ENCODE assay signal across 23 cellular contexts in genomic region chr5:24539625-24540024, GRCh38.
DNase-seq lines count a peak whose midpoint lies in the region; ATAC-seq and FAIRE-seq lines count a peak whose summit lies in the region.
"Had no signal": no experiment of that assay in that cellular context is flagged by ENCODE, and none has a peak within 500 bp of the region (broad histone marks: within the 10 kb centered on the region; RNA-seq: fewer than 3 reads in every experiment).

No MANE protein-coding gene starts in this region.

- no peak overlapping the region for H3K27ac Mint-ChIP-seq in activated naive CD8-positive, alpha-beta T cell treated with anti-CD3 and anti-CD28 coated beads for 36 hours
- H3K27ac Mint-ChIP-seq: activated T-helper 2 cell treated with anti-CD3 and anti-CD28 coated beads, Interferon-gamma antibody, Interleukin-2, Interleukin-4, amounts not matched to agents 10 μg/mL and 5 μg/mL and 100 μg/mL, durations not matched to agents 14 hours and 24 hours and 36 hours; B cell; stimulated activated naive CD8-positive, alpha-beta T cell treated with anti-CD3 and anti-CD28 coated beads, Interleukin-15, Interleukin-2, amounts not matched to agents 100 ng/mL and 50 ng/mL, for 24 hours; type B pancreatic cell had no signal

- no peaks in the 10 kb centered on the region for H3K9me3 Mint-ChIP-seq in activated naive CD8-positive, alpha-beta T cell treated with anti-CD3 and anti-CD28 coated beads for 36 hours
- H3K9me3 Mint-ChIP-seq: neural crest cell had no signal

- H3K27me3 Mint-ChIP-seq in activated naive CD8-positive, alpha-beta T cell treated with anti-CD3 and anti-CD28 coated beads for 36 hours = no peaks in the 10 kb centered on the region
- H3K27me3 Mint-ChIP-seq: B cell; stimulated activated naive CD8-positive, alpha-beta T cell treated with anti-CD3 and anti-CD28 coated beads, Interleukin-15, Interleukin-2, amounts not matched to agents 100 ng/mL and 50 ng/mL, for 24 hours; type B pancreatic cell had no signal

- peak; percentile 16 for DNase-seq in DMS53 (lab: John Stamatoyannopoulos, UW)
- no peak for DNase-seq in DMS53 treated with DMSO at 0.1 percent for 48 hours (lab: John Stamatoyannopoulos, UW; ENCODE audit: unreplicated experiment)
- peak; percentile 94 for DNase-seq in MV-4-11 (lab: John Stamatoyannopoulos, UW)
- DNase-seq in RKO (ENCODE audit: low spot score) = peak; percentile 1
- peak; percentile 38 for DNase-seq in medulla oblongata (ENCODE audit: extremely low spot score)
- no peak for DNase-seq in activated naive CD8-positive, alpha-beta T cell treated with anti-CD3 and anti-CD28 coated beads for 36 hours
- DNase-seq in frontal cortex (ENCODE audit: low spot score in 2 of 2) = no peak
- DNase-seq: dermis blood vessel endothelial cell; foreskin keratinocyte; GDM1; left cardiac atrium; NCI-H146; NCI-H510A treated with DMSO at 0.1 percent for 48 hours; SK-N-SH; stimulated activated CD4-positive, alpha-beta T cell treated with anti-CD3 and anti-CD28 coated beads, Interleukin-2, amount 100 ng/mL, for 48 hours had no signal

- H3K36me3 Mint-ChIP-seq in activated naive CD8-positive, alpha-beta T cell treated with anti-CD3 and anti-CD28 coated beads for 36 hours = no peaks in the 10 kb centered on the region

- no peaks in the 10 kb centered on the region for H3K4me1 Mint-ChIP-seq in activated naive CD8-positive, alpha-beta T cell treated with anti-CD3 and anti-CD28 coated beads for 36 hours
- H3K4me1 Mint-ChIP-seq: B cell, neural crest cell had no signal

- no peak for FAIRE-seq in frontal cortex (lab: Jason Lieb, UNC)
- FAIRE-seq: D721Med, H1 had no signal

- H3K4me3 Mint-ChIP-seq in activated naive CD8-positive, alpha-beta T cell treated with anti-CD3 and anti-CD28 coated beads for 36 hours = no peak overlapping the region
- H3K4me3 Mint-ChIP-seq: B cell; neural crest cell; stimulated activated naive CD8-positive, alpha-beta T cell treated with anti-CD3 and anti-CD28 coated beads, Interleukin-15, Interleukin-2, amounts not matched to agents 100 ng/mL and 50 ng/mL, for 24 hours; type B pancreatic cell had no signal

- ATAC-seq in GM21423 (IDR thresholded peaks at IDR 0.05; ENCODE audit: unreplicated experiment) = no peak
- ATAC-seq: foreskin keratinocyte, left cardiac atrium had no signal

Comparison
In these comparisons a context has a peak if more than half of its experiments do, and no peak if none do; other contexts are left out.
1. DNase-seq: peak in DMS53 (single experiment), MV-4-11 (single experiment), RKO (single experiment) and medulla oblongata (single experiment); none in DMS53 treated with DMSO at 0.1 percent for 48 hours (single experiment), activated naive CD8-positive, alpha-beta T cell treated with anti-CD3 and anti-CD28 coated beads for 36 hours (single experiment) and frontal cortex (0 of 2).